1 cellular context compared by ENCODE assay signal in genomic region chr12:48903363-48903981, GRCh38.
TF ChIP-seq lines count a peak whose summit lies in the region.

No MANE protein-coding gene starts in this region.

TF ChIP-seq in GM23338, 12 proteins besides CTCF, POLR2A, EP300 and RAD21:
- TF ChIP-seq, protein P1, sequence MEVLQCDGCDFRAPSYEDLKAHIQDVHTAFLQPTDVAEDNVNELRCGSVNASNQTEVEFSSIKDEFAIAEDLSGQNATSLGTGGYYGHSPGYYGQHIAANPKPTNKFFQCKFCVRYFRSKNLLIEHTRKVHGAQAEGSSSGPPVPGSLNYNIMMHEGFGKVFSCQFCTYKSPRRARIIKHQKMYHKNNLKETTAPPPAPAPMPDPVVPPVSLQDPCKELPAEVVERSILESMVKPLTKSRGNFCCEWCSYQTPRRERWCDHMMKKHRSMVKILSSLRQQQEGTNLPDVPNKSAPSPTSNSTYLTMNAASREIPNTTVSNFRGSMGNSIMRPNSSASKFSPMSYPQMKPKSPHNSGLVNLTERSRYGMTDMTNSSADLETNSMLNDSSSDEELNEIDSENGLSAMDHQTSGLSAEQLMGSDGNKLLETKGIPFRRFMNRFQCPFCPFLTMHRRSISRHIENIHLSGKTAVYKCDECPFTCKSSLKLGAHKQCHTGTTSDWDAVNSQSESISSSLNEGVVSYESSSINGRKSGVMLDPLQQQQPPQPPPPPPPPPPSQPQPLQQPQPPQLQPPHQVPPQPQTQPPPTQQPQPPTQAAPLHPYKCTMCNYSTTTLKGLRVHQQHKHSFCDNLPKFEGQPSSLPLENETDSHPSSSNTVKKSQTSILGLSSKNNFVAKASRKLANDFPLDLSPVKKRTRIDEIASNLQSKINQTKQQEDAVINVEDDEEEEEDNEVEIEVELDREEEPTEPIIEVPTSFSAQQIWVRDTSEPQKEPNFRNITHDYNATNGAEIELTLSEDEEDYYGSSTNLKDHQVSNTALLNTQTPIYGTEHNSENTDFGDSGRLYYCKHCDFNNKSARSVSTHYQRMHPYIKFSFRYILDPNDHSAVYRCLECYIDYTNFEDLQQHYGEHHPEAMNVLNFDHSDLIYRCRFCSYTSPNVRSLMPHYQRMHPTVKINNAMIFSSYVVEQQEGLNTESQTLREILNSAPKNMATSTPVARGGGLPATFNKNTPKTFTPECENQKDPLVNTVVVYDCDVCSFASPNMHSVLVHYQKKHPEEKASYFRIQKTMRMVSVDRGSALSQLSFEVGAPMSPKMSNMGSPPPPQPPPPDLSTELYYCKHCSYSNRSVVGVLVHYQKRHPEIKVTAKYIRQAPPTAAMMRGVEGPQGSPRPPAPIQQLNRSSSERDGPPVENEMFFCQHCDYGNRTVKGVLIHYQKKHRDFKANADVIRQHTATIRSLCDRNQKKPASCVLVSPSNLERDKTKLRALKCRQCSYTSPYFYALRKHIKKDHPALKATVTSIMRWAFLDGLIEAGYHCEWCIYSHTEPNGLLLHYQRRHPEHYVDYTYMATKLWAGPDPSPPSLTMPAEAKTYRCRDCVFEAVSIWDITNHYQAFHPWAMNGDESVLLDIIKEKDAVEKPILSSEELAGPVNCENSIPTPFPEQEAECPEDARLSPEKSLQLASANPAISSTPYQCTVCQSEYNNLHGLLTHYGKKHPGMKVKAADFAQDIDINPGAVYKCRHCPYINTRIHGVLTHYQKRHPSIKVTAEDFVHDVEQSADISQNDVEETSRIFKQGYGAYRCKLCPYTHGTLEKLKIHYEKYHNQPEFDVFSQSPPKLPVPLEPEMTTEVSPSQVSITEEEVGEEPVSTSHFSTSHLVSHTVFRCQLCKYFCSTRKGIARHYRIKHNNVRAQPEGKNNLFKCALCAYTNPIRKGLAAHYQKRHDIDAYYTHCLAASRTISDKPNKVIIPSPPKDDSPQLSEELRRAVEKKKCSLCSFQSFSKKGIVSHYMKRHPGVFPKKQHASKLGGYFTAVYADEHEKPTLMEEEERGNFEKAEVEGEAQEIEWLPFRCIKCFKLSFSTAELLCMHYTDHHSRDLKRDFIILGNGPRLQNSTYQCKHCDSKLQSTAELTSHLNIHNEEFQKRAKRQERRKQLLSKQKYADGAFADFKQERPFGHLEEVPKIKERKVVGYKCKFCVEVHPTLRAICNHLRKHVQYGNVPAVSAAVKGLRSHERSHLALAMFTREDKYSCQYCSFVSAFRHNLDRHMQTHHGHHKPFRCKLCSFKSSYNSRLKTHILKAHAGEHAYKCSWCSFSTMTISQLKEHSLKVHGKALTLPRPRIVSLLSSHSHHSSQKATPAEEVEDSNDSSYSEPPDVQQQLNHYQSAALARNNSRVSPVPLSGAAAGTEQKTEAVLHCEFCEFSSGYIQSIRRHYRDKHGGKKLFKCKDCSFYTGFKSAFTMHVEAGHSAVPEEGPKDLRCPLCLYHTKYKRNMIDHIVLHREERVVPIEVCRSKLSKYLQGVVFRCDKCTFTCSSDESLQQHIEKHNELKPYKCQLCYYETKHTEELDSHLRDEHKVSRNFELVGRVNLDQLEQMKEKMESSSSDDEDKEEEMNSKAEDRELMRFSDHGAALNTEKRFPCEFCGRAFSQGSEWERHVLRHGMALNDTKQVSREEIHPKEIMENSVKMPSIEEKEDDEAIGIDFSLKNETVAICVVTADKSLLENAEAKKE (CRISPR knock-in tag; IDR thresholded peaks at IDR 0.05), result no peak
- TF ChIP-seq POLR2AphosphoS5 (IDR thresholded peaks at IDR 0.05; ENCODE audit: low read depth), result no peak
- no peak for TF ChIP-seq ZNF331 (CRISPR knock-in tag; IDR thresholded peaks at IDR 0.05; ENCODE audit: low read depth)
- no peak for TF ChIP-seq EZH2 (IDR thresholded peaks at IDR 0.05; ENCODE audit: low read depth, unreplicated experiment)
- no peak for TF ChIP-seq ZNF114 (CRISPR knock-in tag; IDR thresholded peaks at IDR 0.05)
- no peak for TF ChIP-seq STAT1 (IDR thresholded peaks at IDR 0.05; ENCODE audit: unreplicated experiment)
- no peak for TF ChIP-seq REST (IDR thresholded peaks at IDR 0.05; ENCODE audit: unreplicated experiment)
- TF ChIP-seq JUNB (IDR thresholded peaks at IDR 0.05; ENCODE audit: unreplicated experiment), result no peak
- TF ChIP-seq NANOG (IDR thresholded peaks at IDR 0.05; ENCODE audit: borderline replicate concordance), result no peak
- TF ChIP-seq CREB1 (CRISPR knock-in tag; IDR thresholded peaks at IDR 0.05; ENCODE audit: low read depth), result no peak
- TF ChIP-seq EZH2phosphoT487 (IDR thresholded peaks at IDR 0.05; ENCODE audit: unreplicated experiment), result no peak
